In genomic region chr21:35414511-35415139, GRCh38 we compare ENCODE assay signal across 30 cellular contexts.
A peak's percentile ranks its signal among the peaks of the same experiment; 100 is the strongest.
DNase-seq lines count a peak whose midpoint lies in the region.
"Had no signal": no experiment of that assay in that cellular context is flagged by ENCODE, and none has a peak within 500 bp of the region (broad histone marks: within the 10 kb centered on the region; RNA-seq: fewer than 3 reads in every experiment).

No MANE protein-coding gene starts in this region.

- H3K36me3 Mint-ChIP-seq in activated naive CD4-positive, alpha-beta T cell treated with anti-CD3 and anti-CD28 coated beads for 36 hours (ENCODE audit: low read depth), result no peaks in the 10 kb centered on the region
- H3K36me3 Mint-ChIP-seq: brain had no signal

- no peaks in the 10 kb centered on the region for H3K4me1 Mint-ChIP-seq in activated naive CD4-positive, alpha-beta T cell treated with anti-CD3 and anti-CD28 coated beads for 36 hours (ENCODE audit: low read depth)
- H3K4me1 Mint-ChIP-seq: activated CD4-positive, alpha-beta memory T cell treated with anti-CD3 and anti-CD28 coated beads, Interleukin-2, amount 10 ng/mL, durations not matched to agents 7 days and 5 days; nephron had no signal

- H3K4me3 ChIP-seq in NT2/D1 (ENCODE audit: insufficient read length, low read depth), result no peak overlapping the region
- H3K4me3 ChIP-seq in iPS-20b (ENCODE audit: low read length), result no peak overlapping the region
- H3K4me3 ChIP-seq in MG63, result no peak overlapping the region
- H3K4me3 ChIP-seq: gastroesophageal sphincter, pancreas, testis had no signal

- no peak overlapping the region for H3K4me3 Mint-ChIP-seq in activated naive CD4-positive, alpha-beta T cell treated with anti-CD3 and anti-CD28 coated beads for 36 hours
- H3K4me3 Mint-ChIP-seq: activated CD4-positive, alpha-beta memory T cell treated with anti-CD3 and anti-CD28 coated beads, Interleukin-2, amount 10 ng/mL, durations not matched to agents 7 days and 5 days; brain; HFFc6; nephron had no signal

- no peaks in the 10 kb centered on the region for H3K27me3 Mint-ChIP-seq in activated naive CD4-positive, alpha-beta T cell treated with anti-CD3 and anti-CD28 coated beads for 36 hours (ENCODE audit: low read depth)
- H3K27me3 Mint-ChIP-seq: brain had no signal

- H3K36me3 ChIP-seq in NT2/D1 (ENCODE audit: insufficient read depth, insufficient read length, low read length), result no peaks in the 10 kb centered on the region
- H3K36me3 ChIP-seq in iPS-20b (ENCODE audit: insufficient read depth, low read depth, low read length), result no peaks in the 10 kb centered on the region
- no peaks in the 10 kb centered on the region for H3K36me3 ChIP-seq in MG63
- H3K36me3 ChIP-seq: gastroesophageal sphincter, pancreas had no signal

- intact Hi-C loops in activated naive CD4-positive, alpha-beta T cell treated with anti-CD3 and anti-CD28 coated beads for 36 hours (cut with micrococcal nuclease), result no loop called here

- H3K27me3 ChIP-seq in NT2/D1 (ENCODE audit: insufficient read depth, insufficient read length) (no peaks in the 10 kb centered on the region), iPS-20b (ENCODE audit: insufficient read depth, low read length) (no peaks in the 10 kb centered on the region), MG63 (no peaks in the 10 kb centered on the region)
- H3K27me3 ChIP-seq: pancreas, testis had no signal

- DNase-seq in NCI-H510A treated with DMSO at 0.1 percent for 48 hours (lab: John Stamatoyannopoulos, UW) (peak; percentile 28), NCI-H510A (lab: John Stamatoyannopoulos, UW) (no peak), NT2/D1 (ENCODE audit: low read depth, low spot score) (peak; percentile 48), MG63 (no peak), KBM-7 (no peak), amniotic stem cell (lab: John Stamatoyannopoulos, UW) (no peak)
- DNase-seq in activated naive CD4-positive, alpha-beta T cell treated with anti-CD3 and anti-CD28 coated beads for 36 hours, result no peak
- DNase-seq: activated CD4-positive, alpha-beta memory T cell treated with anti-CD3 and anti-CD28 coated beads, Interleukin-2, amount 10 ng/mL, durations not matched to agents 7 days and 5 days; activated CD4-positive, alpha-beta T cell treated with anti-CD3 and anti-CD28 coated beads for 1 hour; activated CD8-positive, alpha-beta memory T cell treated with anti-CD3 and anti-CD28 coated beads, Interleukin-2, amount 50 U/mL, for 4 hours; activated naive CD4-positive, alpha-beta T cell; Caco-2; cerebellar nuclear complex; DMS53; GDM1; HFFc6; Karpas-422; left cardiac atrium; NCI-H146; pancreas; retina; SHP77; stimulated activated naive CD8-positive, alpha-beta T cell treated with anti-CD3 and anti-CD28 coated beads, Interleukin-15, Interleukin-2, amounts not matched to agents 100 U/mL and 50 U/mL, for 24 hours; T-helper 2 cell; testis had no signal

- peak overlapping the region; percentile 22 for H3K27ac ChIP-seq in iPS-20b (ENCODE audit: low read length)
- H3K27ac ChIP-seq: C4-2B, gastroesophageal sphincter, pancreas, testis had no signal

- in situ Hi-C loops in KBM-7 (cut with MboI; ENCODE audit: low pct_unique_long_range_greater_than_20kb, low sequenced_read_pairs), result no loop called here

- H3K9ac ChIP-seq in NT2/D1 (ENCODE audit: insufficient read length, low read depth), result no peak overlapping the region
- H3K9ac ChIP-seq in iPS-20b (ENCODE audit: low read depth, low read length), result no peak overlapping the region

- no peak overlapping the region for H3K27ac Mint-ChIP-seq in activated naive CD4-positive, alpha-beta T cell treated with anti-CD3 and anti-CD28 coated beads for 36 hours
- H3K27ac Mint-ChIP-seq: activated CD4-positive, alpha-beta memory T cell treated with anti-CD3 and anti-CD28 coated beads, Interleukin-2, amount 10 ng/mL, durations not matched to agents 7 days and 5 days; HFFc6; nephron had no signal

- CTCF ChIA-PET in activated naive CD4-positive, alpha-beta T cell treated with anti-CD3 and anti-CD28 coated beads for 36 hours (lab: Charles Lee), result no interaction called here

- H3K9me3 Mint-ChIP-seq in activated naive CD4-positive, alpha-beta T cell treated with anti-CD3 and anti-CD28 coated beads for 36 hours, result no peaks in the 10 kb centered on the region
- H3K9me3 Mint-ChIP-seq: HFFc6 had no signal

- H3K9me3 ChIP-seq in NT2/D1 (ENCODE audit: insufficient read depth, low read length) (no peaks in the 10 kb centered on the region), iPS-20b (ENCODE audit: insufficient read depth, low read depth, low read length) (no peaks in the 10 kb centered on the region), MG63 (no peaks in the 10 kb centered on the region)
- H3K9me3 ChIP-seq: Caco-2, gastroesophageal sphincter, pancreas, testis had no signal

- H3K4me1 ChIP-seq in NT2/D1 (ENCODE audit: insufficient read depth, insufficient read length), result no peaks in the 10 kb centered on the region
- peaks cover 11% of the 10 kb centered on the region; the same call in 1 of the 2 replicates for H3K4me1 ChIP-seq in iPS-20b (ENCODE audit: insufficient read depth, low read length)
- H3K4me1 ChIP-seq: gastroesophageal sphincter, pancreas, testis had no signal

Comparison
In these comparisons a context has a peak if more than half of its experiments do, and no peak if none do; other contexts are left out.
1. DNase-seq: peak in NCI-H510A treated with DMSO at 0.1 percent for 48 hours (single experiment) and NT2/D1 (single experiment); none in NCI-H510A (single experiment), MG63 (single experiment), KBM-7 (single experiment), amniotic stem cell (single experiment) and activated naive CD4-positive, alpha-beta T cell treated with anti-CD3 and anti-CD28 coated beads for 36 hours (single experiment).